ENCODE assay signal across 1 cellular context in the genomic region with DNA sequence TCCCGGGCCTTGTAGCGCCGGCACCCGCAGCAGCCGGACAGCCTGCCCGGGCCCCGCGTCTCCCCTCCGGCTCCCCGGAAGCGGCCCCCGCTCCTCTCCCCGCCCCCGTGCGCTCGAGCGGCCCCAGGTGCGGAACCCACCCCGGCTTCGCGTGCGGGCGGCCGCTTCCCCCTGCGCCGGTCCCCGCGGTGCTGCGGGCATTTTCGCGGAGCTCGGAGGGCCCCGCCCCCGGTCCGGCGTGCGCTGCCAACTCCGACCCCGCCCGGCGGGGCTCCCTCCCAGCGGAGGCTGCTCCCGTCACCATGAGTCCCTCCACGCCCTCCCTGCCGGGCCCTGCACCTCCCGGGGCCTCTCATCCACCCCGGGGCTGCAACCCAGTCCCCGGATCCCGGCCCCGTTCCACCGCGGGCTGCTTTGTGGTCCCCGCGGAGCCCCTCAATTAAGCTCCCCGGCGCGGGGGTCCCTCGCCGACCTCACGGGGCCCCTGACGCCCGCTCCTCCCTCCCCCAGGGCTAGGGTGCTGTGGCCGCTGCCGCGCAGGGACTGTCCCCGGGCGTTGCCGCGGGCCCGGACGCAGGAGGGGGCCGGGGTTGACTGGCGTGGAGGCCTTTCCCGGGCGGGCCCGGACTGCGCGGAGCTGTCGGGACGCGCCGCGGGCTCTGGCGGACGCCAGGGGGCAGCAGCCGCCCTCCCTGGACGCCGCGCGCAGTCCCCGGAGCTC.
TF ChIP-seq lines count a peak whose summit lies in the region.

No MANE protein-coding gene starts in this region.

TF ChIP-seq in HepG2, 621 proteins besides CTCF, POLR2A, EP300 and RAD21 (continued from another document and continues in another):
- TF ChIP-seq ZBED4 (CRISPR knock-in tag; IDR thresholded peaks at IDR 0.05; ENCODE audit: borderline replicate concordance): no peak
- peak; percentile 4; the same call in 1 of the 2 replicates for TF ChIP-seq FOSL2 (CRISPR knock-in tag; IDR thresholded peaks at IDR 0.05)
- no peak for TF ChIP-seq ASH2L (IDR thresholded peaks at IDR 0.05; ENCODE audit: insufficient read length, low read depth, low read length)
- TF ChIP-seq EZH2 (conservative IDR thresholded peaks at IDR 0.05; ENCODE audit: low read depth, low read length): no peak
- TF ChIP-seq ZNF12 (CRISPR knock-in tag; IDR thresholded peaks at IDR 0.05): no peak
- no peak for TF ChIP-seq HNRNPUL1 (IDR thresholded peaks at IDR 0.05; ENCODE audit: low read depth, low read length)
- TF ChIP-seq KAT7 (CRISPR knock-in tag; IDR thresholded peaks at IDR 0.05; ENCODE audit: borderline replicate concordance): no peak
- 0 out of 2 replicates have a peak, but pooled peaks have one; percentile 50 for TF ChIP-seq ZNF773 (CRISPR knock-in tag; IDR thresholded peaks at IDR 0.05; ENCODE audit: borderline replicate concordance)
- TF ChIP-seq POLR2G (IDR thresholded peaks at IDR 0.05; ENCODE audit: low read depth, low read length): peak; percentile 63
- TF ChIP-seq HMG20A (CRISPR knock-in tag; IDR thresholded peaks at IDR 0.05; ENCODE audit: borderline replicate concordance): no peak
- TF ChIP-seq GABPB1 (CRISPR knock-in tag; IDR thresholded peaks at IDR 0.05): peak; percentile 73; the same call in 1 of the 2 replicates
- peak; percentile 83 for TF ChIP-seq RBFOX2 (IDR thresholded peaks at IDR 0.05; ENCODE audit: low read depth, low read length)
- TF ChIP-seq TMF1 (CRISPR knock-in tag; IDR thresholded peaks at IDR 0.05; ENCODE audit: low read depth): no peak
- no peak for TF ChIP-seq HDAC2 (CRISPR knock-in tag; IDR thresholded peaks at IDR 0.05)
- no peak; the same call in 1 of the 2 replicates for TF ChIP-seq REL (CRISPR knock-in tag; conservative IDR thresholded peaks at IDR 0.05)
- 0 out of 2 replicates have a peak, but pooled peaks have one; percentile 24 for TF ChIP-seq ZNF235 (CRISPR knock-in tag; IDR thresholded peaks at IDR 0.05; ENCODE audit: borderline replicate concordance)
- TF ChIP-seq, protein P1, sequence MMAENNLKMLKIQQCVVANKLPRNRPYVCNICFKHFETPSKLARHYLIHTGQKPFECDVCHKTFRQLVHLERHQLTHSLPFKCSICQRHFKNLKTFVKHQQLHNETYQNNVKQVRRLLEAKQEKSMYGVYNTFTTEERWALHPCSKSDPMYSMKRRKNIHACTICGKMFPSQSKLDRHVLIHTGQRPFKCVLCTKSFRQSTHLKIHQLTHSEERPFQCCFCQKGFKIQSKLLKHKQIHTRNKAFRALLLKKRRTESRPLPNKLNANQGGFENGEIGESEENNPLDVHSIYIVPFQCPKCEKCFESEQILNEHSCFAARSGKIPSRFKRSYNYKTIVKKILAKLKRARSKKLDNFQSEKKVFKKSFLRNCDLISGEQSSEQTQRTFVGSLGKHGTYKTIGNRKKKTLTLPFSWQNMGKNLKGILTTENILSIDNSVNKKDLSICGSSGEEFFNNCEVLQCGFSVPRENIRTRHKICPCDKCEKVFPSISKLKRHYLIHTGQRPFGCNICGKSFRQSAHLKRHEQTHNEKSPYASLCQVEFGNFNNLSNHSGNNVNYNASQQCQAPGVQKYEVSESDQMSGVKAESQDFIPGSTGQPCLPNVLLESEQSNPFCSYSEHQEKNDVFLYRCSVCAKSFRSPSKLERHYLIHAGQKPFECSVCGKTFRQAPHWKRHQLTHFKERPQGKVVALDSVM (CRISPR knock-in tag; IDR thresholded peaks at IDR 0.05): peak; percentile 38; the same call in 1 of the 2 replicates
- peak; percentile 72 for TF ChIP-seq ZFX (CRISPR knock-in tag; IDR thresholded peaks at IDR 0.05; ENCODE audit: low read depth)
- peak; percentile 50; the same call in 1 of the 2 replicates for TF ChIP-seq ZNF556 (CRISPR knock-in tag; IDR thresholded peaks at IDR 0.05; ENCODE audit: borderline replicate concordance)
- TF ChIP-seq, protein P2, sequence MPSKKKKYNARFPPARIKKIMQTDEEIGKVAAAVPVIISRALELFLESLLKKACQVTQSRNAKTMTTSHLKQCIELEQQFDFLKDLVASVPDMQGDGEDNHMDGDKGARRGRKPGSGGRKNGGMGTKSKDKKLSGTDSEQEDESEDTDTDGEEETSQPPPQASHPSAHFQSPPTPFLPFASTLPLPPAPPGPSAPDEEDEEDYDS (CRISPR knock-in tag; IDR thresholded peaks at IDR 0.05): no peak
- peak; percentile 70; the same call in 1 of the 2 replicates for TF ChIP-seq UBTF (CRISPR knock-in tag; IDR thresholded peaks at IDR 0.05)
- no peak for TF ChIP-seq ATRX (CRISPR knock-in tag; IDR thresholded peaks at IDR 0.05; ENCODE audit: borderline replicate concordance)
- TF ChIP-seq, protein P3, sequence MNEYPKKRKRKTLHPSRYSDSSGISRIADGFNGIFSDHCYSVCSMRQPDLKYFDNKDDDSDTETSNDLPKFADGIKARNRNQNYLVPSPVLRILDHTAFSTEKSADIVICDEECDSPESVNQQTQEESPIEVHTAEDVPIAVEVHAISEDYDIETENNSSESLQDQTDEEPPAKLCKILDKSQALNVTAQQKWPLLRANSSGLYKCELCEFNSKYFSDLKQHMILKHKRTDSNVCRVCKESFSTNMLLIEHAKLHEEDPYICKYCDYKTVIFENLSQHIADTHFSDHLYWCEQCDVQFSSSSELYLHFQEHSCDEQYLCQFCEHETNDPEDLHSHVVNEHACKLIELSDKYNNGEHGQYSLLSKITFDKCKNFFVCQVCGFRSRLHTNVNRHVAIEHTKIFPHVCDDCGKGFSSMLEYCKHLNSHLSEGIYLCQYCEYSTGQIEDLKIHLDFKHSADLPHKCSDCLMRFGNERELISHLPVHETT (CRISPR knock-in tag; conservative IDR thresholded peaks at IDR 0.05): peak; percentile 53; the same call in 1 of the 2 replicates
- TF ChIP-seq, protein P4, sequence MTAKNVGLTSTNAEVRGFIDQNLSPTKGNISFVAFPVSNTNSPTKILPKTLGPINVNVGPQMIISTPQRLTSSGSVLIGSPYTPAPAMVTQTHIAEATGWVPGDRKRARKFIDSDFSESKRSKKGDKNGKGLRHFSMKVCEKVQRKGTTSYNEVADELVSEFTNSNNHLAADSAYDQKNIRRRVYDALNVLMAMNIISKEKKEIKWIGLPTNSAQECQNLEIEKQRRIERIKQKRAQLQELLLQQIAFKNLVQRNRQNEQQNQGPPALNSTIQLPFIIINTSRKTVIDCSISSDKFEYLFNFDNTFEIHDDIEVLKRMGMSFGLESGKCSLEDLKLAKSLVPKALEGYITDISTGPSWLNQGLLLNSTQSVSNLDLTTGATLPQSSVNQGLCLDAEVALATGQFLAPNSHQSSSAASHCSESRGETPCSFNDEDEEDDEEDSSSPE (CRISPR knock-in tag; IDR thresholded peaks at IDR 0.05): no peak; the same call in none of the 2 replicates
- TF ChIP-seq ZNF468 (CRISPR knock-in tag; IDR thresholded peaks at IDR 0.05): 0 out of 2 replicates have a peak, but pooled peaks have one; percentile 6
- TF ChIP-seq TAF1 (CRISPR knock-in tag; IDR thresholded peaks at IDR 0.05): 0 out of 2 replicates have a peak, but pooled peaks have one; percentile 32
- peak; percentile 37; the same call in 1 of the 2 replicates for TF ChIP-seq THAP11 (CRISPR knock-in tag; IDR thresholded peaks at IDR 0.05)
- TF ChIP-seq MIXL1 (CRISPR knock-in tag; IDR thresholded peaks at IDR 0.05): 0 out of 2 replicates have a peak, but pooled peaks have one; percentile 10
- no peak for TF ChIP-seq JUNB (CRISPR knock-in tag; IDR thresholded peaks at IDR 0.05; ENCODE audit: borderline replicate concordance)
- TF ChIP-seq HOXA5 (CRISPR knock-in tag; IDR thresholded peaks at IDR 0.05): 0 out of 2 replicates have a peak, but pooled peaks have one; percentile 17
- TF ChIP-seq, protein P5, sequence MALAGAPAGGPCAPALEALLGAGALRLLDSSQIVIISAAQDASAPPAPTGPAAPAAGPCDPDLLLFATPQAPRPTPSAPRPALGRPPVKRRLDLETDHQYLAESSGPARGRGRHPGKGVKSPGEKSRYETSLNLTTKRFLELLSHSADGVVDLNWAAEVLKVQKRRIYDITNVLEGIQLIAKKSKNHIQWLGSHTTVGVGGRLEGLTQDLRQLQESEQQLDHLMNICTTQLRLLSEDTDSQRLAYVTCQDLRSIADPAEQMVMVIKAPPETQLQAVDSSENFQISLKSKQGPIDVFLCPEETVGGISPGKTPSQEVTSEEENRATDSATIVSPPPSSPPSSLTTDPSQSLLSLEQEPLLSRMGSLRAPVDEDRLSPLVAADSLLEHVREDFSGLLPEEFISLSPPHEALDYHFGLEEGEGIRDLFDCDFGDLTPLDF (CRISPR knock-in tag; IDR thresholded peaks at IDR 0.05): no peak; the same call in 1 of the 2 replicates
- TF ChIP-seq AGO2 (optimal IDR thresholded peaks at IDR 0.05; ENCODE audit: low read depth, low read length): peak; percentile 98
- TF ChIP-seq YEATS4 (CRISPR knock-in tag; IDR thresholded peaks at IDR 0.05; ENCODE audit: borderline replicate concordance): peak; percentile 70
- 0 out of 2 replicates have a peak, but pooled peaks have one; percentile 36 for TF ChIP-seq BRCA1 (CRISPR knock-in tag; IDR thresholded peaks at IDR 0.05)
- TF ChIP-seq NKX3-1 (CRISPR knock-in tag; IDR thresholded peaks at IDR 0.05): 0 out of 2 replicates have a peak, but pooled peaks have one; percentile 25
- TF ChIP-seq, protein P6, sequence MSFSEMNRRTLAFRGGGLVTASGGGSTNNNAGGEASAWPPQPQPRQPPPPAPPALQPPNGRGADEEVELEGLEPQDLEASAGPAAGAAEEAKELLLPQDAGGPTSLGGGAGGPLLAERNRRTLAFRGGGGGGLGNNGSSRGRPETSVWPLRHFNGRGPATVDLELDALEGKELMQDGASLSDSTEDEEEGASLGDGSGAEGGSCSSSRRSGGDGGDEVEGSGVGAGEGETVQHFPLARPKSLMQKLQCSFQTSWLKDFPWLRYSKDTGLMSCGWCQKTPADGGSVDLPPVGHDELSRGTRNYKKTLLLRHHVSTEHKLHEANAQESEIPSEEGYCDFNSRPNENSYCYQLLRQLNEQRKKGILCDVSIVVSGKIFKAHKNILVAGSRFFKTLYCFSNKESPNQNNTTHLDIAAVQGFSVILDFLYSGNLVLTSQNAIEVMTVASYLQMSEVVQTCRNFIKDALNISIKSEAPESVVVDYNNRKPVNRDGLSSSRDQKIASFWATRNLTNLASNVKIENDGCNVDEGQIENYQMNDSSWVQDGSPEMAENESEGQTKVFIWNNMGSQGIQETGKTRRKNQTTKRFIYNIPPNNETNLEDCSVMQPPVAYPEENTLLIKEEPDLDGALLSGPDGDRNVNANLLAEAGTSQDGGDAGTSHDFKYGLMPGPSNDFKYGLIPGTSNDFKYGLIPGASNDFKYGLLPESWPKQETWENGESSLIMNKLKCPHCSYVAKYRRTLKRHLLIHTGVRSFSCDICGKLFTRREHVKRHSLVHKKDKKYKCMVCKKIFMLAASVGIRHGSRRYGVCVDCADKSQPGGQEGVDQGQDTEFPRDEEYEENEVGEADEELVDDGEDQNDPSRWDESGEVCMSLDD (CRISPR knock-in tag; IDR thresholded peaks at IDR 0.05; ENCODE audit: borderline replicate concordance): no peak; the same call in 1 of the 2 replicates
- TF ChIP-seq KDM5B (CRISPR knock-in tag; IDR thresholded peaks at IDR 0.05; ENCODE audit: borderline replicate concordance): 0 out of 2 replicates have a peak, but pooled peaks have one; percentile 13
- no peak for TF ChIP-seq GATAD2A (CRISPR knock-in tag; IDR thresholded peaks at IDR 0.05)
- TF ChIP-seq POGZ (CRISPR knock-in tag; IDR thresholded peaks at IDR 0.05): 0 out of 2 replicates have a peak, but pooled peaks have one; percentile 13
